In the genomic region with DNA sequence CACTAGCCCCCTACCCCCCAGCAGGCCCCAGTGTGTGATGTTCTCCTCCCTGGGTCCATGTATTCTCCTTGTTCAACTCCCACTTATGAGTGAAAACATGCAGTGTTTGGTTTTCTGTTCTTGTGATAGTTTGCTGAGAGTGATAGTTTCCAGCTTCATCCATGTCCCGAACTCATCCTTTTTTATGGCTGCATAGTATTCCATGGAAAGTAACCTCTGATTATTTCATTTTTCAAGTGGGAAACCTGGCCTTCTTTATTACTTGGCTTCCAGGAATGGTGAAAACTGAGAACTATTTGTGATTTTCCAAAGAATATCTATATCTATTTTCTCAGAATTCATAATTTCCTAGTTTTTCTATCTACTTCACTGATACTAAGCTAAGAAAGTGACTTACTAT, we compare ENCODE assay signal across 7 cellular contexts.
"Had no signal": no experiment of that assay in that cellular context is flagged by ENCODE, and none has a peak within 500 bp of the region (broad histone marks: within the 10 kb centered on the region; RNA-seq: fewer than 3 reads in every experiment).

No MANE protein-coding gene starts in this region.

- H3K9ac ChIP-seq: KMS-11 had no signal

- H3K27ac ChIP-seq: HL-60, KMS-11 had no signal

- H3K4me2 ChIP-seq: KMS-11 had no signal

- FAIRE-seq: HepG2, HTR-8/SVneo had no signal

- DNase-seq: IMR-90, KBM-7, KG1 had no signal

- ATAC-seq: HepG2 had no signal
